Comparison of ENCODE assay signal across 8 cellular contexts in genomic region chr13:114067886-114068722, GRCh38.
DNase-seq lines count a peak whose midpoint lies in the region; ATAC-seq and TF ChIP-seq lines count a peak whose summit lies in the region.

No MANE protein-coding gene starts in this region.

- H3K36me3 Mint-ChIP-seq in activated T-helper 2 cell treated with anti-CD3 and anti-CD28 coated beads, Interferon-gamma antibody, Interleukin-2, Interleukin-4, amounts not matched to agents 10 μg/mL and 5 μg/mL and 100 μg/mL, durations not matched to agents 14 hours and 24 hours and 36 hours (ENCODE audit: low read depth): peaks cover 32% of the 10 kb centered on the region

- peak overlapping the region; percentile 86 to 94 for H3K18ac ChIP-seq in mesenchymal stem cell (ENCODE audit: low read depth in 1 of 2, low read length in 2 of 2)

- H3K4me1 Mint-ChIP-seq in activated T-helper 2 cell treated with anti-CD3 and anti-CD28 coated beads, Interferon-gamma antibody, Interleukin-2, Interleukin-4, amounts not matched to agents 10 μg/mL and 5 μg/mL and 100 μg/mL, durations not matched to agents 14 hours and 24 hours and 36 hours (ENCODE audit: low read depth): peaks cover 43% of the 10 kb centered on the region

- H3K27me3 Mint-ChIP-seq in activated T-helper 2 cell treated with anti-CD3 and anti-CD28 coated beads, Interferon-gamma antibody, Interleukin-2, Interleukin-4, amounts not matched to agents 10 μg/mL and 5 μg/mL and 100 μg/mL, durations not matched to agents 14 hours and 24 hours and 36 hours (ENCODE audit: low read depth): no peaks in the 10 kb centered on the region

- intact Hi-C loops in activated T-helper 2 cell treated with anti-CD3 and anti-CD28 coated beads, Interferon-gamma antibody, Interleukin-2, Interleukin-4, amounts not matched to agents 10 μg/mL and 5 μg/mL and 100 μg/mL, durations not matched to agents 14 hours and 24 hours and 36 hours (cut with micrococcal nuclease): loop anchor here (1.0 to 5.0 kb wide), 4 partner anchors 44 to 159 kb away; no protein-coding TSS in a partner anchor
- intact Hi-C loops in upper lobe of right lung (cut with DNase I): no loop called here

- H3K4me3 Mint-ChIP-seq in activated T-helper 2 cell treated with anti-CD3 and anti-CD28 coated beads, Interferon-gamma antibody, Interleukin-2, Interleukin-4, amounts not matched to agents 10 μg/mL and 5 μg/mL and 100 μg/mL, durations not matched to agents 14 hours and 24 hours and 36 hours (ENCODE audit: low read depth): peak overlapping the region; percentile 54

- no peak overlapping the region for H3K4me2 ChIP-seq in mesenchymal stem cell (ENCODE audit: low read length, poor library complexity, severe bottlenecking)

- peak overlapping the region; percentile 68 for H2BK120ac ChIP-seq in mesenchymal stem cell (ENCODE audit: low read depth, low read length)

- H4K91ac ChIP-seq in mesenchymal stem cell (ENCODE audit: low read length): peak overlapping the region; percentile 95

- no peak for DNase-seq in activated T-helper 2 cell treated with anti-CD3 and anti-CD28 coated beads, Interferon-gamma antibody, Interleukin-2, Interleukin-4, amounts not matched to agents 10 μg/mL and 5 μg/mL and 100 μg/mL, durations not matched to agents 14 hours and 24 hours and 36 hours (ENCODE audit: low spot score)
- no peak for DNase-seq in mesenchymal stem cell
- peak; percentile 64 for DNase-seq in upper lobe of right lung
- DNase-seq in AG08396 (ENCODE audit: low spot score): no peak
- DNase-seq in WERI-Rb-1: no peak
- no peak for DNase-seq in glomerular visceral epithelial cell (ENCODE audit: extremely low spot score)

- no peak overlapping the region for H3K27ac ChIP-seq in mesenchymal stem cell (ENCODE audit: low read length, poor library complexity, severe bottlenecking)
- peak overlapping the region; percentile 74 for H3K27ac ChIP-seq in upper lobe of right lung
- H3K27ac ChIP-seq in WERI-Rb-1: no peak overlapping the region

- H3K36me3 ChIP-seq in mesenchymal stem cell (ENCODE audit: control insufficient read depth in 1 of 2, insufficient read depth in 2 of 2, low read depth in 1 of 2, low read length in 2 of 2) (peaks cover 25 to 46% of the 10 kb centered on the region in 2 experiments), upper lobe of right lung (peaks cover 5% of the 10 kb centered on the region), WERI-Rb-1 (no peaks in the 10 kb centered on the region)

- H3K23ac ChIP-seq in mesenchymal stem cell (ENCODE audit: low read length in 2 of 2): no peak overlapping the region

- H3K79me1 ChIP-seq in mesenchymal stem cell (replicated peaks; ENCODE audit: low read length, poor library complexity, severe bottlenecking): peaks cover 3% of the 10 kb centered on the region

- H3K27me3 ChIP-seq in mesenchymal stem cell (ENCODE audit: control insufficient read depth in 1 of 2, insufficient read depth in 1 of 2, low read length in 2 of 2) (no peaks in the 10 kb centered on the region), upper lobe of right lung (no peaks in the 10 kb centered on the region), WERI-Rb-1 (ENCODE audit: insufficient read depth, low read depth, severe bottlenecking) (no peaks in the 10 kb centered on the region)

- H2BK12ac ChIP-seq in mesenchymal stem cell (ENCODE audit: low read length in 2 of 2): peak overlapping the region; percentile 24 to 76

- TF ChIP-seq CTCF in upper lobe of right lung (IDR thresholded peaks at IDR 0.05) (no peak), WERI-Rb-1 (IDR thresholded peaks at IDR 0.05; ENCODE audit: low read depth, low read length) (no peak)

- no peak overlapping the region for H2BK5ac ChIP-seq in mesenchymal stem cell (ENCODE audit: low read depth, low read length, poor library complexity, severe bottlenecking)

- H3K4me1 ChIP-seq in mesenchymal stem cell (ENCODE audit: control insufficient read depth, insufficient read depth, low read depth, low read length) (peaks cover 46% of the 10 kb centered on the region), upper lobe of right lung (peaks cover 58% of the 10 kb centered on the region)

- H3K9ac ChIP-seq in mesenchymal stem cell (ENCODE audit: low read length): peak overlapping the region; percentile 97

- no peaks in the 10 kb centered on the region for H3K9me3 ChIP-seq in mesenchymal stem cell (ENCODE audit: control insufficient read depth, low read length)
- no peaks in the 10 kb centered on the region for H3K9me3 ChIP-seq in upper lobe of right lung
- H3K9me3 ChIP-seq in WERI-Rb-1 (ENCODE audit: severe bottlenecking): peaks cover 8% of the 10 kb centered on the region

- WGBS in mesenchymal stem cell: 87% methylated on average over 22 of the region's 24 CpGs

- peak overlapping the region; percentile 41 for H4K8ac ChIP-seq in mesenchymal stem cell (ENCODE audit: low read length)

- ATAC-seq in GM18508 (IDR thresholded peaks at IDR 0.05; ENCODE audit: insufficient read depth, unreplicated experiment): peak; percentile 17
- ATAC-seq in HG02884 (IDR thresholded peaks at IDR 0.05; ENCODE audit: unreplicated experiment): peak; percentile 8
- no peak for ATAC-seq in upper lobe of right lung

- H2AK5ac ChIP-seq in mesenchymal stem cell (ENCODE audit: low read length, severe bottlenecking): peak overlapping the region; percentile 87

- peak overlapping the region in 1 of 2 experiments; percentile 96 for H3K14ac ChIP-seq in mesenchymal stem cell (ENCODE audit: low read length in 2 of 2)

- peak overlapping the region; percentile 1 for H2BK15ac ChIP-seq in mesenchymal stem cell (ENCODE audit: low read depth, poor library complexity, severe bottlenecking)

- peak overlapping the region; percentile 3 to 21 for H3K4ac ChIP-seq in mesenchymal stem cell (ENCODE audit: low read depth in 1 of 2, low read length in 2 of 2)

- H3K27ac Mint-ChIP-seq in activated T-helper 2 cell treated with anti-CD3 and anti-CD28 coated beads, Interferon-gamma antibody, Interleukin-2, Interleukin-4, amounts not matched to agents 10 μg/mL and 5 μg/mL and 100 μg/mL, durations not matched to agents 14 hours and 24 hours and 36 hours: peak overlapping the region; percentile 90

- peaks cover 4% of the 10 kb centered on the region for H3K9me3 Mint-ChIP-seq in activated T-helper 2 cell treated with anti-CD3 and anti-CD28 coated beads, Interferon-gamma antibody, Interleukin-2, Interleukin-4, amounts not matched to agents 10 μg/mL and 5 μg/mL and 100 μg/mL, durations not matched to agents 14 hours and 24 hours and 36 hours

- H3K4me3 ChIP-seq in mesenchymal stem cell (ENCODE audit: insufficient read depth in 1 of 2, low read depth in 1 of 2, low read length in 2 of 2) (peak overlapping the region in 1 of 2 experiments; percentile 28), upper lobe of right lung (no peak overlapping the region), WERI-Rb-1 (ENCODE audit: low read depth, low read length) (no peak overlapping the region)

- no peak overlapping the region for H2AFZ ChIP-seq in mesenchymal stem cell (ENCODE audit: low read depth, low read length)
